Comparison of ENCODE assay signal across 3 cellular contexts in genomic region chr1:28771921-28772320, GRCh38. TPM values are rescaled to one million over a fixed set of nuclear protein-coding genes. Genes with fewer than 3 reads are reported as not detected.
"Had no signal": no experiment of that assay in that cellular context is flagged by ENCODE, and none has a peak within 500 bp of the region (broad histone marks: within the 10 kb centered on the region; RNA-seq: fewer than 3 reads in every experiment).

No MANE protein-coding gene starts in this region.

RNA-seq across cellular contexts. Expression of gene OPRD1, which starts 40.0 kb away (rescaled TPM):
- total RNA-seq: NCI-H460, PC-9, Right ventricle myocardium inferior had no signal
